ENCODE assay signal across 10 cellular contexts in the genomic region with DNA sequence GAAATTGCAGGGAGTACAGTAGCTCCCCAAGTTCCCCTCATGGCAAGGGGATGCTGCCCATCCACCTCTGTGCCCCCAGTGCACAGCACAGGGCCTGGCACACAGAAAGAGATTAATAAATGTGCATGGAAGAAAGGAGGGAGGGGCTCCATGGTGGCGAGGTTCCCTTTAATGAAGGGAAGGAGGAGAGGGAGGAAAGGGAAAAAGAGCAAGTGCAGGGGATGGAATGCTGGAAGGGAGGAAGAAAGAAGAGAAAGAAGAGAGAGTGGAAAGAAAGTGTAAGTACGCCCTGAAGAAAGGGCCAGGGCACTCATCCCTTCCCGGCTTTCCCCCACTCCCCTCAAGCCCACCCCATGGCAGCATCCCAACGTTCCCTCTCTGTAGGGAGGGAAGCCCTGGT. TPM values are rescaled to one million over a fixed set of nuclear protein-coding genes. Genes with fewer than 3 reads are reported as not detected.
DNase-seq lines count a peak whose midpoint lies in the region; TF ChIP-seq lines count a peak whose summit lies in the region.
"Had no signal": no experiment of that assay in that cellular context is flagged by ENCODE, and none has a peak within 500 bp of the region (broad histone marks: within the 10 kb centered on the region; RNA-seq: fewer than 3 reads in every experiment).

No MANE protein-coding gene starts in this region.

- H3K79me1 ChIP-seq in mesendoderm (ENCODE audit: low read length) = no peaks in the 10 kb centered on the region

- POLR2A ChIA-PET in MCF 10A (lab: Yijun Ruan, JAX) = no interaction called here

- H2BK120ac ChIP-seq in mesendoderm (ENCODE audit: low read depth, low read length) = no peak overlapping the region

- H3K4me1 Mint-ChIP-seq in MCF 10A (ENCODE audit: insufficient read depth, unreplicated experiment) = peaks cover 21% of the 10 kb centered on the region
- peaks cover 12% of the 10 kb centered on the region for H3K4me1 Mint-ChIP-seq in activated T-helper 2 cell treated with anti-CD3 and anti-CD28 coated beads, Interferon-gamma antibody, Interleukin-2, Interleukin-4, amounts not matched to agents 10 μg/mL and 5 μg/mL and 100 μg/mL, durations not matched to agents 14 hours and 24 hours and 36 hours (ENCODE audit: low read depth)

- BruUV-seq in MCF 10A (replicated peaks; lab: Mats Ljungman, UMichigan) = no TSS peak
- no TSS peak for BruUV-seq in mammary epithelial cell (replicated peaks; lab: Mats Ljungman, UMichigan)

- peaks cover 14% of the 10 kb centered on the region for H3K4me1 ChIP-seq in mammary epithelial cell (ENCODE audit: insufficient read depth, low read length)
- H3K4me1 ChIP-seq in mesendoderm (ENCODE audit: control insufficient read depth, low read depth, low read length) = no peaks in the 10 kb centered on the region
- H3K4me1 ChIP-seq in subcutaneous abdominal adipose tissue (ENCODE audit: control insufficient read depth in 5 of 5, insufficient read depth in 5 of 5, low read length in 5 of 5) = peaks cover 6 to 45% (median 26%) of the 10 kb centered on the region in 5 donors

- H3K27me3 Mint-ChIP-seq in MCF 10A (ENCODE audit: insufficient read depth, unreplicated experiment) = peaks cover 23% of the 10 kb centered on the region
- peaks cover 45% of the 10 kb centered on the region for H3K27me3 Mint-ChIP-seq in activated T-helper 2 cell treated with anti-CD3 and anti-CD28 coated beads, Interferon-gamma antibody, Interleukin-2, Interleukin-4, amounts not matched to agents 10 μg/mL and 5 μg/mL and 100 μg/mL, durations not matched to agents 14 hours and 24 hours and 36 hours (ENCODE audit: low read depth)

- no peak for DNase-seq in MCF 10A (ENCODE audit: unreplicated experiment)
- DNase-seq in mammary epithelial cell = no peak
- DNase-seq in activated T-helper 2 cell treated with anti-CD3 and anti-CD28 coated beads, Interferon-gamma antibody, Interleukin-2, Interleukin-4, amounts not matched to agents 10 μg/mL and 5 μg/mL and 100 μg/mL, durations not matched to agents 14 hours and 24 hours and 36 hours (ENCODE audit: low spot score) = no peak
- DNase-seq in mesendoderm = no peak
- DNase-seq in dermis blood vessel endothelial cell = no peak
- no peak for DNase-seq in COR-L47 (lab: John Stamatoyannopoulos, UW)
- DNase-seq in DMS114 treated with DMSO at 0.1 percent for 48 hours (lab: John Stamatoyannopoulos, UW; ENCODE audit: unreplicated experiment) = no peak
- DNase-seq: MG63 had no signal

- in situ Hi-C loops in mammary epithelial cell (cut with MboI; ENCODE audit: low sequenced_read_pairs in 2 of 2) = loop anchor here (5.0 kb wide), 1 partner anchor 36 kb away; no protein-coding TSS in a partner anchor

- H3K56ac ChIP-seq in mesendoderm (ENCODE audit: low read length) = peak overlapping the region; percentile 84

- 65% methylated on average over 4 of the region's 4 CpGs for WGBS in mammary epithelial cell (ENCODE audit: low coverage, missing lambda C conversion rate)
- WGBS in mesendoderm (ENCODE audit: extremely low coverage, insufficient coverage, low lambda C conversion rate) = no CpG with 5 or more reads among the region's 4 CpGs

- no peaks in the 10 kb centered on the region for H3K36me3 Mint-ChIP-seq in MCF 10A (ENCODE audit: insufficient read depth, unreplicated experiment)
- H3K36me3 Mint-ChIP-seq in activated T-helper 2 cell treated with anti-CD3 and anti-CD28 coated beads, Interferon-gamma antibody, Interleukin-2, Interleukin-4, amounts not matched to agents 10 μg/mL and 5 μg/mL and 100 μg/mL, durations not matched to agents 14 hours and 24 hours and 36 hours (ENCODE audit: low read depth) = no peaks in the 10 kb centered on the region

- H4K20me1 ChIP-seq in mammary epithelial cell (ENCODE audit: insufficient read depth, low read length) = no peaks in the 10 kb centered on the region

- no peak overlapping the region for H3K23ac ChIP-seq in mesendoderm (ENCODE audit: low read length)

- H3K79me2 ChIP-seq in mammary epithelial cell (ENCODE audit: insufficient read depth, low read length) (no peaks in the 10 kb centered on the region), mesendoderm (ENCODE audit: control insufficient read depth, insufficient read depth, low read length) (no peaks in the 10 kb centered on the region)

- dilution Hi-C loops in mammary epithelial cell (cut with HindIII; ENCODE audit: low sequenced_read_pairs) = no loop called here

- H3K27ac Mint-ChIP-seq in MCF 10A (ENCODE audit: low read depth, unreplicated experiment) = no peak overlapping the region
- no peak overlapping the region for H3K27ac Mint-ChIP-seq in activated T-helper 2 cell treated with anti-CD3 and anti-CD28 coated beads, Interferon-gamma antibody, Interleukin-2, Interleukin-4, amounts not matched to agents 10 μg/mL and 5 μg/mL and 100 μg/mL, durations not matched to agents 14 hours and 24 hours and 36 hours

- peak overlapping the region; percentile 36 for H3K4me3 Mint-ChIP-seq in MCF 10A (ENCODE audit: unreplicated experiment)
- H3K4me3 Mint-ChIP-seq in activated T-helper 2 cell treated with anti-CD3 and anti-CD28 coated beads, Interferon-gamma antibody, Interleukin-2, Interleukin-4, amounts not matched to agents 10 μg/mL and 5 μg/mL and 100 μg/mL, durations not matched to agents 14 hours and 24 hours and 36 hours (ENCODE audit: low read depth) = peak overlapping the region; percentile 28

- H2BK15ac ChIP-seq in mesendoderm (replicated peaks; ENCODE audit: low read depth) = no peak overlapping the region

- H3K36me3 ChIP-seq in mammary epithelial cell (ENCODE audit: insufficient read depth, low read length) (no peaks in the 10 kb centered on the region), mesendoderm (ENCODE audit: control insufficient read depth, insufficient read depth, low read length) (no peaks in the 10 kb centered on the region), subcutaneous abdominal adipose tissue (ENCODE audit: control insufficient read depth in 5 of 5, insufficient read depth in 5 of 5, low read length in 5 of 5) (no peaks in the 10 kb centered on the region)
- H3K36me3 ChIP-seq: MG63, uterus had no signal

- no peaks in the 10 kb centered on the region for H3K9me3 ChIP-seq in mammary epithelial cell (replicated peaks; ENCODE audit: insufficient read depth, low read length)
- H3K9me3 ChIP-seq in subcutaneous abdominal adipose tissue (ENCODE audit: control insufficient read depth in 5 of 5, low read length in 5 of 5) = no peaks in the 10 kb centered on the region
- H3K9me3 ChIP-seq: MG63, uterus had no signal

- H3K4ac ChIP-seq in mesendoderm (ENCODE audit: low read depth, low read length) = no peak overlapping the region

- CTCF ChIA-PET in MCF 10A (lab: Yijun Ruan, JAX) = interaction anchor here (0.7 to 2.4 kb wide), 4 partner anchors 21 to 246 kb away, joined by 3 to 6 read pairs (median 3); no protein-coding TSS in a partner anchor
- CTCF ChIA-PET in mammary epithelial cell (lab: Charles Lee; ENCODE audit: low non-redundant PET) = interaction anchor here (0.5 to 0.8 kb wide), 4 partner anchors 9 to 81 kb away, joined by 3 to 4 read pairs (median 4); no protein-coding TSS in a partner anchor

- H3K4me2 ChIP-seq in mammary epithelial cell (ENCODE audit: insufficient read depth, low read depth, low read length) = no peak overlapping the region
- H3K4me2 ChIP-seq in mesendoderm (ENCODE audit: low read length) = peak overlapping the region; percentile 96

- no peak for TF ChIP-seq CTCF in MCF 10A (IDR thresholded peaks at IDR 0.05; ENCODE audit: unreplicated experiment)
- TF ChIP-seq CTCF in mammary epithelial cell (conservative IDR thresholded peaks at IDR 0.05 in 1 of 2, IDR thresholded peaks at IDR 0.05 in 1 of 2; ENCODE audit: extremely low read depth in 1 of 2, insufficient read depth in 1 of 2, low read depth in 1 of 2, low read length in 2 of 2) = no peak

- H3K9me3 Mint-ChIP-seq in MCF 10A (ENCODE audit: unreplicated experiment) = no peaks in the 10 kb centered on the region
- no peaks in the 10 kb centered on the region for H3K9me3 Mint-ChIP-seq in activated T-helper 2 cell treated with anti-CD3 and anti-CD28 coated beads, Interferon-gamma antibody, Interleukin-2, Interleukin-4, amounts not matched to agents 10 μg/mL and 5 μg/mL and 100 μg/mL, durations not matched to agents 14 hours and 24 hours and 36 hours

- no peak overlapping the region for H2AFZ ChIP-seq in mammary epithelial cell (ENCODE audit: low read depth, low read length)

- H3K27me3 ChIP-seq in mammary epithelial cell (ENCODE audit: insufficient read depth, low read length) (no peaks in the 10 kb centered on the region), mesendoderm (ENCODE audit: insufficient read depth, low read length, poor library complexity) (peaks cover 4% of the 10 kb centered on the region), subcutaneous abdominal adipose tissue (ENCODE audit: control insufficient read depth in 5 of 5, insufficient read depth in 4 of 5, low read length in 5 of 5) (peaks cover 0 to 33% (median 27%) of the 10 kb centered on the region in 5 donors)

- intact Hi-C loops in MCF 10A (cut with micrococcal nuclease) (loop anchor here (1.0 to 5.0 kb wide), 3 partner anchors 39 to 381 kb away; no protein-coding TSS in a partner anchor), mammary epithelial cell (cut with micrococcal nuclease) (loop anchor here (1.0 to 5.0 kb wide), 2 partner anchors 35 to 251 kb away; no protein-coding TSS in a partner anchor)
- intact Hi-C loops in activated T-helper 2 cell treated with anti-CD3 and anti-CD28 coated beads, Interferon-gamma antibody, Interleukin-2, Interleukin-4, amounts not matched to agents 10 μg/mL and 5 μg/mL and 100 μg/mL, durations not matched to agents 14 hours and 24 hours and 36 hours (cut with micrococcal nuclease) = loop anchor here (1.0 to 5.0 kb wide), 2 partner anchors 38 to 136 kb away; no protein-coding TSS in a partner anchor

- no peak overlapping the region for H2AK5ac ChIP-seq in mesendoderm (ENCODE audit: low read length)

- H3K9ac ChIP-seq in mammary epithelial cell (ENCODE audit: insufficient read depth, low read length) (no peak overlapping the region), mesendoderm (ENCODE audit: low read length) (peak overlapping the region; percentile 49), subcutaneous abdominal adipose tissue (ENCODE audit: low read length in 5 of 5) (no peak overlapping the region)

- H4K5ac ChIP-seq in mesendoderm (ENCODE audit: low read length) = no peak overlapping the region

- no peak overlapping the region for H3K4me3 ChIP-seq in mammary epithelial cell (replicated peaks in 1 of 3; ENCODE audit: insufficient read depth in 1 of 3, low read depth in 2 of 3, low read length in 3 of 3)
- no peak overlapping the region for H3K4me3 ChIP-seq in mesendoderm (ENCODE audit: low read length)
- peak overlapping the region in 3 of 5 donors; percentile 60 to 66 (median 65) for H3K4me3 ChIP-seq in subcutaneous abdominal adipose tissue (ENCODE audit: low read depth in 1 of 5, low read length in 5 of 5)
- H3K4me3 ChIP-seq: MG63, uterus had no signal

- H2BK5ac ChIP-seq in mesendoderm (ENCODE audit: low read length) = no peak overlapping the region

- no peak overlapping the region for H3K18ac ChIP-seq in mesendoderm (ENCODE audit: low read length)

- H4K8ac ChIP-seq in mesendoderm (ENCODE audit: low read depth, low read length) = no peak overlapping the region

- H3K27ac ChIP-seq in mammary epithelial cell (ENCODE audit: insufficient read depth, low read depth, low read length) (no peak overlapping the region), mesendoderm (ENCODE audit: low read depth, low read length) (no peak overlapping the region), subcutaneous abdominal adipose tissue (ENCODE audit: low read depth, low read length) (no peak overlapping the region)
- H3K27ac ChIP-seq: uterus had no signal

RNA-seq across cellular contexts. Expression of gene VIPR1, which starts 1.5 kb away (rescaled TPM):
- total RNA-seq in MCF 10A (2022) = 0.28 and 0.54 TPM in 2 replicates
- total RNA-seq in mammary epithelial cell = 10 to 100 TPM in 1 of 2 donors, 1 to 10 TPM in 1; 4.7 to 21.3 TPM
- polyA plus RNA-seq in mammary epithelial cell = 0.77 TPM
- 12.5 TPM for polyA minus RNA-seq in mammary epithelial cell
- 0.51 and 0.52 TPM in 2 replicates for total RNA-seq in activated T-helper 2 cell treated with anti-CD3 and anti-CD28 coated beads, Interferon-gamma antibody, Interleukin-2, Interleukin-4, amounts not matched to agents 10 μg/mL and 5 μg/mL and 100 μg/mL, durations not matched to agents 14 hours and 24 hours and 36 hours
- 2.8 TPM for polyA plus RNA-seq in mesendoderm (2013, experiment 1 of 2)
- polyA plus RNA-seq in mesendoderm (2013, experiment 2 of 2) = 2.9 TPM
- total RNA-seq in dermis blood vessel endothelial cell = 0.23 and 0.85 TPM in 2 replicates

Comparison
In these comparisons a context has a peak if more than half of its experiments do, and no peak if none do; other contexts are left out.
1. H3K4me3 ChIP-seq: peak in subcutaneous abdominal adipose tissue (3 of 5); none in mammary epithelial cell (0 of 3) and mesendoderm (single experiment).